In genomic region chr17:77111916-77112315, GRCh38 we compare ENCODE assay signal across 13 cellular contexts. TPM values are rescaled to one million over a fixed set of nuclear protein-coding genes. Genes with fewer than 3 reads are reported as not detected.
DNase-seq lines count a peak whose midpoint lies in the region; ATAC-seq and TF ChIP-seq lines count a peak whose summit lies in the region.
"Had no signal": no experiment of that assay in that cellular context is flagged by ENCODE, and none has a peak within 500 bp of the region (broad histone marks: within the 10 kb centered on the region; RNA-seq: fewer than 3 reads in every experiment).

No MANE protein-coding gene starts in this region.

- H3K9me3 ChIP-seq in left ventricle myocardium inferior (replicated peaks) (no peaks in the 10 kb centered on the region), vagina (no peaks in the 10 kb centered on the region)

- H3K27ac Mint-ChIP-seq in endothelial cell (ENCODE audit: unreplicated experiment) (peak overlapping the region; percentile 70), neural crest cell (ENCODE audit: unreplicated experiment) (peak overlapping the region; percentile 24), WTC11 (no peak overlapping the region)

- no peak overlapping the region for H3K4me3 Mint-ChIP-seq in endothelial cell (ENCODE audit: unreplicated experiment)
- H3K4me3 Mint-ChIP-seq in neural crest cell = no peak overlapping the region
- no peak overlapping the region for H3K4me3 Mint-ChIP-seq in WTC11
- H3K4me3 Mint-ChIP-seq: activated CD8-positive, alpha-beta T cell treated with anti-CD3 and anti-CD28 coated beads, Interleukin-2, amount 10 ng/mL, durations not matched to agents 7 days and 5 days had no signal

- DNase-seq in left ventricle myocardium inferior = no peak
- DNase-seq in left cardiac atrium = no peak
- no peak for DNase-seq in endothelial cell (ENCODE audit: low spot score)
- DNase-seq in neural crest cell (ENCODE audit: low read depth, low spot score) = no peak
- no peak for DNase-seq in vagina (ENCODE audit: extremely low spot score in 2 of 2)
- no peak for DNase-seq in NCI-H2081 (lab: John Stamatoyannopoulos, UW)
- DNase-seq in WTC11 (ENCODE audit: low spot score) = no peak
- no peak for DNase-seq in GM10248 (ENCODE audit: extremely low spot score)
- DNase-seq: activated CD8-positive, alpha-beta T cell treated with anti-CD3 and anti-CD28 coated beads, Interleukin-2, amount 10 ng/mL, durations not matched to agents 7 days and 5 days; activated effector memory CD4-positive, alpha-beta T cell treated with Interleukin-2 at 50 U/mL for 16 hours; GOT3; kidney glomerular epithelial cell; T-helper 9 cell had no signal

- peaks cover 72% of the 10 kb centered on the region for H3K4me1 ChIP-seq in left ventricle myocardium inferior
- peaks cover 36% of the 10 kb centered on the region for H3K4me1 ChIP-seq in vagina

- H3K27me3 ChIP-seq in left ventricle myocardium inferior (ENCODE audit: low read depth) (no peaks in the 10 kb centered on the region), vagina (no peaks in the 10 kb centered on the region)

- POLR2A ChIA-PET in WTC11 (lab: Charles Lee) = no interaction called here
- POLR2A ChIA-PET in GM10248 (lab: Yijun Ruan, JAX) = no interaction called here

- H3K4me3 ChIP-seq in left ventricle myocardium inferior (no peak overlapping the region), vagina (no peak overlapping the region)

- ATAC-seq in left cardiac atrium (no peak), WTC11 (no peak)
- ATAC-seq: activated CD8-positive, alpha-beta T cell treated with anti-CD3 and anti-CD28 coated beads, Interleukin-2, amount 10 ng/mL, durations not matched to agents 7 days and 5 days had no signal

- no peak for TF ChIP-seq POLR2A in vagina (IDR thresholded peaks at IDR 0.05)

- H3K9me3 Mint-ChIP-seq in endothelial cell (ENCODE audit: unreplicated experiment) (no peaks in the 10 kb centered on the region), neural crest cell (no peaks in the 10 kb centered on the region), WTC11 (no peaks in the 10 kb centered on the region)

- TF ChIP-seq CTCF in left ventricle myocardium inferior (IDR thresholded peaks at IDR 0.05; ENCODE audit: borderline replicate concordance) (no peak), endothelial cell (IDR thresholded peaks at IDR 0.05; ENCODE audit: unreplicated experiment) (no peak), neural crest cell (conservative IDR thresholded peaks at IDR 0.05) (no peak), vagina (IDR thresholded peaks at IDR 0.05) (no peak), WTC11 (IDR thresholded peaks at IDR 0.05) (no peak), GM10248 (IDR thresholded peaks at IDR 0.05; ENCODE audit: control extremely low read depth, extremely low read depth, low read depth, missing control alignments) (no peak)

- H3K4me1 Mint-ChIP-seq in endothelial cell (ENCODE audit: unreplicated experiment) (peaks cover 57% of the 10 kb centered on the region), neural crest cell (peaks cover 54% of the 10 kb centered on the region), WTC11 (peaks cover 36% of the 10 kb centered on the region)

- intact Hi-C loops in left ventricle myocardium inferior (cut with micrococcal nuclease) (no loop called here), left cardiac atrium (cut with DNase I) (no loop called here), vagina (cut with DNase I) (no loop called here)

- H3K27ac ChIP-seq in left ventricle myocardium inferior (replicated peaks) (peak overlapping the region; percentile 92), vagina (peak overlapping the region; percentile 26)

- H3K27me3 Mint-ChIP-seq in endothelial cell (ENCODE audit: unreplicated experiment) (peaks cover 5% of the 10 kb centered on the region), neural crest cell (ENCODE audit: low read depth) (no peaks in the 10 kb centered on the region), WTC11 (ENCODE audit: low read depth) (no peaks in the 10 kb centered on the region)

- H3K36me3 Mint-ChIP-seq in endothelial cell (ENCODE audit: low read depth, unreplicated experiment) = no peaks in the 10 kb centered on the region
- H3K36me3 Mint-ChIP-seq in neural crest cell (ENCODE audit: low read depth) = no peaks in the 10 kb centered on the region
- no peaks in the 10 kb centered on the region for H3K36me3 Mint-ChIP-seq in WTC11

- no peaks in the 10 kb centered on the region for H3K36me3 ChIP-seq in left ventricle myocardium inferior
- no peaks in the 10 kb centered on the region for H3K36me3 ChIP-seq in vagina

- CTCF ChIA-PET in WTC11 (lab: Charles Lee) = interaction anchor here (1.4 kb wide), 1 partner anchor 56 kb away, joined by 4 read pairs; no protein-coding TSS in a partner anchor
- CTCF ChIA-PET in GM10248 (lab: Yijun Ruan, JAX) = no interaction called here

TF ChIP-seq in WTC11, 78 proteins besides CTCF, POLR2A, EP300 and RAD21:
- TF ChIP-seq CREB1 (CRISPR knock-in tag; IDR thresholded peaks at IDR 0.05) = no peak
TF ChIP-seq in WTC11: peak in this region for 0.

RNA-seq across cellular contexts. Expression of gene SEC14L1, which starts 28.9 kb away (rescaled TPM):
- total RNA-seq in left ventricle myocardium inferior = 55.5 TPM
- 10 to 100 TPM; 71.6 to 82.2 TPM for total RNA-seq in left cardiac atrium
- 315 TPM for total RNA-seq in endothelial cell (ENCODE audit: unreplicated experiment)
- 108 TPM in 2 replicates for total RNA-seq in neural crest cell
- total RNA-seq in vagina = 40.5 TPM
- 77.2 to 82.8 TPM (median 81.0 TPM) in 3 replicates for total RNA-seq in WTC11 (2021)
